1 cellular context compared by ENCODE assay signal in the genomic region with DNA sequence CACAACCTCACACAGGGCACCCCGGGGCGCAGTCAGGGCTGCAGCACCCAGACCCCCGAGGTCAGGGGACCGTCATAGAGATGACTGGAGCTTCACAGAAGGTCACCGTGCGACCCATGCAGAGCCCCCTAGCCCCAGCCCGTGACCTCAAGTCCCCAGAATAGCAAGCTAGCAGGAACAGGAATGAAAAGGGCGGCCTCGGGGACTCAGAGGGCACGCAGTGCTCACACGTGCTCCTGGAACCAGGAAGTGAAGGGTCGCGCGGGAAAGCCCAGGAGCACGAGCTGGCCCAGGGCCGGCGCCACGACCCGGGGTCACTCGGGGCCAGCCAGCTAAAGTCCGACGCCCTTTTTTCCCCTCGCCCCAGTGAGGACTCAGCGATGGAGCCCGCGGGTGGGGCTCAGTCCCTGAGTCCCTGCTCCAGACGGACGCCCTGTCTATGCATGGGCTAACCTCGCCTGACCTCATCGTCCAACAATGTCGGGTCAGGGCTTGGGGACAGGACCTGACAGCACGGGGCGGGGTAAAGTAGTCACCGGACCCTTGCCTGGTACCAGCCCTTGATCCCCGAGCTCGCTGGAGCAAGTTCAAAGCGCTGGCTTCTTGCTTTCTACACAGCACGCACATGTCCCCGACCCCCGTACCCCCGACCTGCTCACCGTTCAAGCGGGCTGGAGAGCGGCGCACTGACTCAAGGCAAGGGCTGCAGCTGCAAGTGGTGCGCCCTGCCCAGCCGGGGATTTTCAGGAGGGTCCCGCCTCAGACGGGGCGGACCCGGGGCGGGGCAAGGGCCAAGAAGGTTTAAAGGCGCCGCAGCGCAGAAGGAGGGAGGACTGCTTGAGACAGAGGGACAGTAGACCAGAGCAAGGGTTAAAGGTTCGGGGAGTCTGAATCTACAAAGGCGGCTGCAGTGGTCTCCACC.
TF ChIP-seq lines count a peak whose summit lies in the region.

A gene (minus strand): TSS at position 717 of the 922 bp plus-strand sequence. CDS start 4,998 bp downstream, outside the sequence.

TF ChIP-seq in neural cell, 6 proteins besides CTCF, POLR2A, EP300 and RAD21 (continued from another document):
- TF ChIP-seq, protein P1, sequence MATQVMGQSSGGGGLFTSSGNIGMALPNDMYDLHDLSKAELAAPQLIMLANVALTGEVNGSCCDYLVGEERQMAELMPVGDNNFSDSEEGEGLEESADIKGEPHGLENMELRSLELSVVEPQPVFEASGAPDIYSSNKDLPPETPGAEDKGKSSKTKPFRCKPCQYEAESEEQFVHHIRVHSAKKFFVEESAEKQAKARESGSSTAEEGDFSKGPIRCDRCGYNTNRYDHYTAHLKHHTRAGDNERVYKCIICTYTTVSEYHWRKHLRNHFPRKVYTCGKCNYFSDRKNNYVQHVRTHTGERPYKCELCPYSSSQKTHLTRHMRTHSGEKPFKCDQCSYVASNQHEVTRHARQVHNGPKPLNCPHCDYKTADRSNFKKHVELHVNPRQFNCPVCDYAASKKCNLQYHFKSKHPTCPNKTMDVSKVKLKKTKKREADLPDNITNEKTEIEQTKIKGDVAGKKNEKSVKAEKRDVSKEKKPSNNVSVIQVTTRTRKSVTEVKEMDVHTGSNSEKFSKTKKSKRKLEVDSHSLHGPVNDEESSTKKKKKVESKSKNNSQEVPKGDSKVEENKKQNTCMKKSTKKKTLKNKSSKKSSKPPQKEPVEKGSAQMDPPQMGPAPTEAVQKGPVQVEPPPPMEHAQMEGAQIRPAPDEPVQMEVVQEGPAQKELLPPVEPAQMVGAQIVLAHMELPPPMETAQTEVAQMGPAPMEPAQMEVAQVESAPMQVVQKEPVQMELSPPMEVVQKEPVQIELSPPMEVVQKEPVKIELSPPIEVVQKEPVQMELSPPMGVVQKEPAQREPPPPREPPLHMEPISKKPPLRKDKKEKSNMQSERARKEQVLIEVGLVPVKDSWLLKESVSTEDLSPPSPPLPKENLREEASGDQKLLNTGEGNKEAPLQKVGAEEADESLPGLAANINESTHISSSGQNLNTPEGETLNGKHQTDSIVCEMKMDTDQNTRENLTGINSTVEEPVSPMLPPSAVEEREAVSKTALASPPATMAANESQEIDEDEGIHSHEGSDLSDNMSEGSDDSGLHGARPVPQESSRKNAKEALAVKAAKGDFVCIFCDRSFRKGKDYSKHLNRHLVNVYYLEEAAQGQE (IDR thresholded peaks at IDR 0.05; ENCODE audit: borderline replicate concordance), result no peak
- TF ChIP-seq EZH2 (IDR thresholded peaks at IDR 0.05; ENCODE audit: borderline replicate concordance, insufficient read depth, low read length, poor library complexity, severe bottlenecking), result no peak
- no peak for TF ChIP-seq POLR2AphosphoS5 (IDR thresholded peaks at IDR 0.05)
- no peak for TF ChIP-seq MXI1 (conservative IDR thresholded peaks at IDR 0.05; ENCODE audit: poor library complexity, severe bottlenecking)
- TF ChIP-seq SMC3 (conservative IDR thresholded peaks at IDR 0.05; ENCODE audit: poor library complexity), result no peak
